8 cellular contexts compared by ENCODE assay signal in the genomic region with DNA sequence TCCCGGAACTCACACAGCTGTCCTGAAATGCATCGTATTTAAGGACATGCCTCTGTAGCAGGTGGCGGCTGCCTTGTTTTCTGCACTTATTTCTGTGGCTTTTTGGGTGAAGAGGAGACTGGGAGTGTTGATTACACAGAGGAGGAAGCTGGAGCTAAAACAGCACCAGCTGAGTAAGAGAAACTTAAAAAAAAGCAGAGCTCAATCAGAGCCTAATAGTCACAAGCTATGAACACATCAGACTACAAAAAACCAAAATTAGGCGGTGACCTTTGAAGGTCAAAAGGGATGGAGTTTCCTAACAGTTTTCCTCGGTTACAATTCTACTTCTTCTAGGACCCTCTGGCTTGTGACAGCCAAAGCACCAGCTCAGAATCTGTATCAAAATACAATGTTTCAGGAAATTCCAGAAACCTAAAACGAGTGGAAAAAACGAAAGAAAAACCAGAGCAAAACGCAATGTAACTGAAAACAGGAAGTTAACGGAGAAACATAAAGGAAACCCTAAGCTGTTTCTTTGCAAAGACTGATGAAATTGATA. TPM values are rescaled to one million over a fixed set of nuclear protein-coding genes. Genes with fewer than 3 reads are reported as not detected.
DNase-seq lines count a peak whose midpoint lies in the region; ATAC-seq and TF ChIP-seq lines count a peak whose summit lies in the region.

No MANE protein-coding gene starts in this region.

- H3K9ac ChIP-seq in adipocyte (ENCODE audit: low read length): peak overlapping the region; percentile 63

- peaks cover 6% of the 10 kb centered on the region for H3K4me1 ChIP-seq in adipocyte (ENCODE audit: control insufficient read depth, insufficient read depth, low read length)

- CTCF ChIA-PET in activated naive CD4-positive, alpha-beta T cell treated with anti-CD3 and anti-CD28 coated beads for 36 hours (lab: Charles Lee): interaction anchor here (0.7 to 0.9 kb wide), 3 partner anchors 12 to 113 kb away, joined by 3 to 4 read pairs (median 3); no protein-coding TSS in a partner anchor

- H3K36me3 ChIP-seq in adipocyte (ENCODE audit: control insufficient read depth, insufficient read depth, low read length, severe bottlenecking): no peaks in the 10 kb centered on the region

- H3K27me3 Mint-ChIP-seq in activated naive CD4-positive, alpha-beta T cell treated with anti-CD3 and anti-CD28 coated beads for 36 hours (ENCODE audit: low read depth): no peaks in the 10 kb centered on the region
- H3K27me3 Mint-ChIP-seq in nephron (ENCODE audit: low read depth): no peaks in the 10 kb centered on the region

- no peaks in the 10 kb centered on the region for H3K27me3 ChIP-seq in adipocyte (replicated peaks; ENCODE audit: control insufficient read depth, insufficient read depth, low read length)

- TF ChIP-seq CTCF in nephron (IDR thresholded peaks at IDR 0.05; ENCODE audit: unreplicated experiment in 3 of 3): no peak

- peak overlapping the region; percentile 94 for H3K27ac Mint-ChIP-seq in activated naive CD4-positive, alpha-beta T cell treated with anti-CD3 and anti-CD28 coated beads for 36 hours
- H3K27ac Mint-ChIP-seq in nephron: peak overlapping the region; percentile 87 to 100 (median 88)

- ATAC-seq in HG03354 (IDR thresholded peaks at IDR 0.05; ENCODE audit: poor library complexity, severe bottlenecking, unreplicated experiment): peak; percentile 66

- no peaks in the 10 kb centered on the region for H3K9me3 ChIP-seq in adipocyte (ENCODE audit: control insufficient read depth, low read length)

- peaks cover 12% of the 10 kb centered on the region for H3K36me3 Mint-ChIP-seq in activated naive CD4-positive, alpha-beta T cell treated with anti-CD3 and anti-CD28 coated beads for 36 hours (ENCODE audit: low read depth)
- H3K36me3 Mint-ChIP-seq in nephron (ENCODE audit: low read depth): peaks cover 51% of the 10 kb centered on the region

- peak overlapping the region; percentile 77 for H3K4me3 Mint-ChIP-seq in activated naive CD4-positive, alpha-beta T cell treated with anti-CD3 and anti-CD28 coated beads for 36 hours
- H3K4me3 Mint-ChIP-seq in nephron: peak overlapping the region in 2 of 3 experiments; percentile 26 to 82

- intact Hi-C loops in activated naive CD4-positive, alpha-beta T cell treated with anti-CD3 and anti-CD28 coated beads for 36 hours (cut with micrococcal nuclease): no loop called here

- peaks cover 67% of the 10 kb centered on the region for H3K4me1 Mint-ChIP-seq in activated naive CD4-positive, alpha-beta T cell treated with anti-CD3 and anti-CD28 coated beads for 36 hours (ENCODE audit: low read depth)
- peaks cover 52% of the 10 kb centered on the region for H3K4me1 Mint-ChIP-seq in nephron

- peaks cover 1% of the 10 kb centered on the region for H3K9me3 Mint-ChIP-seq in activated naive CD4-positive, alpha-beta T cell treated with anti-CD3 and anti-CD28 coated beads for 36 hours
- H3K9me3 Mint-ChIP-seq in nephron: peaks cover 2% of the 10 kb centered on the region

- DNase-seq in activated naive CD4-positive, alpha-beta T cell treated with anti-CD3 and anti-CD28 coated beads for 36 hours: peak; percentile 16
- DNase-seq in activated naive CD4-positive, alpha-beta T cell treated with anti-CD3 and anti-CD28 coated beads, Interleukin-2, amount 50 U/mL, for 16 hours: no peak
- DNase-seq in adipocyte (ENCODE audit: low read depth) (peak; percentile 47), NCI-H226 (no peak), LoVo (ENCODE audit: low spot score) (no peak)
- no peak for DNase-seq in NK-92 treated with Interleukin-12 subunit alpha and Interleukin-12 subunit beta, amount 100 ng/mL, for 24 hours (lab: John Stamatoyannopoulos, UW)

- H3K4me3 ChIP-seq in adipocyte (ENCODE audit: low read length): peak overlapping the region; percentile 72

RNA-seq across cellular contexts. Expression of a gene that starts 13.5 kb away (rescaled TPM):
- total RNA-seq in activated naive CD4-positive, alpha-beta T cell treated with anti-CD3 and anti-CD28 coated beads for 36 hours: 10 to 100 TPM; 57.0 to 57.6 TPM

Comparison
In these comparisons a context has a peak if more than half of its experiments do, and no peak if none do; other contexts are left out.
1. DNase-seq: peak in activated naive CD4-positive, alpha-beta T cell treated with anti-CD3 and anti-CD28 coated beads for 36 hours (single experiment) and adipocyte (single experiment); none in activated naive CD4-positive, alpha-beta T cell treated with anti-CD3 and anti-CD28 coated beads, Interleukin-2, amount 50 U/mL, for 16 hours (single experiment), NCI-H226 (single experiment), NK-92 treated with Interleukin-12 subunit alpha and Interleukin-12 subunit beta, amount 100 ng/mL, for 24 hours (single experiment) and LoVo (single experiment).